24 cellular contexts compared by ENCODE assay signal in the genomic region with DNA sequence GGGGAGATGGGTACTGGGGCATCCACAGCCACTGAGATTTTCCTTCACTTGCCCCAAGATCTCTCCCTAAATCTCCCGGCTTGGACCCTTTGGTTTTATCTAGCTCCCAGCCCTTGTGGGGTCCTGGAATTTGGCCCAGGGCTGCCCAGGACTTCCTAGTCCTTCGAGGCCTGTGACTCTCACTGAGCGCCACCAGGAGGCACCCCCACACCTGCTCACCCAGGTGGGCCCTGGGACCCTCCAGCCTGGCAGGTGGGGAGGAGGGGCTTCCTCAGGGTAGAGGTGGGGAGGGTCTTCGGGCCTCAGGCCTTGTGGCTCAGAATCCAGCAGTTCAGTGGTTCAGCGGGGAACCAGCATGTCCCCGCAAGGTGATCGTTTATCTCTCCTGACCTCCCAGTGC. TPM values are rescaled to one million over a fixed set of nuclear protein-coding genes. Genes with fewer than 3 reads are reported as not detected.
"Had no signal": no experiment of that assay in that cellular context is flagged by ENCODE, and none has a peak within 500 bp of the region (broad histone marks: within the 10 kb centered on the region; RNA-seq: fewer than 3 reads in every experiment).

No MANE protein-coding gene starts in this region.

- H3K4me2 ChIP-seq: smooth muscle cell had no signal

- H3K27ac Mint-ChIP-seq: nephron had no signal

- H3K36me3 Mint-ChIP-seq: naive B cell had no signal

- H3K9me3 ChIP-seq: heart left ventricle had no signal

- ATAC-seq: heart left ventricle, left ventricle myocardium superior, right cardiac atrium had no signal

- H3K27ac ChIP-seq: coronary artery, heart left ventricle had no signal

- H3K4me3 ChIP-seq: coronary artery, heart left ventricle, smooth muscle cell had no signal

- H3K4me3 Mint-ChIP-seq: nephron had no signal

- H3K36me3 ChIP-seq: heart left ventricle had no signal

- DNase-seq: effector CD4-positive, alpha-beta T cell; heart left ventricle; hippocampal formation; left colon; left ventricle myocardium superior; mesendoderm; naive B cell; stimulated activated CD4-positive, alpha-beta T cell treated with anti-CD3 and anti-CD28 coated beads, Interleukin-2, amount 100 ng/mL, for 48 hours; stimulated activated naive CD4-positive, alpha-beta T cell treated with Interleukin-2 at 50 U/mL for 16 hours; trophoblast cell had no signal

- H3K9me3 Mint-ChIP-seq: nephron had no signal

RNA-seq across cellular contexts. Expression of a gene that starts 11.9 kb away (rescaled TPM):
- total RNA-seq: dermis microvascular lymphatic vessel endothelial cell, fibroblast of lung, glomerular endothelial cell, kidney epithelial cell, left colon, lung microvascular endothelial cell, osteocyte, posterior vena cava, smooth muscle cell, urinary bladder had no signal
- polyA plus RNA-seq: esophagus, fibroblast of lung, smooth muscle cell, urinary bladder had no signal

RNA-seq across cellular contexts. Expression of a gene that starts 17.7 kb away (rescaled TPM):
- total RNA-seq: dermis microvascular lymphatic vessel endothelial cell, fibroblast of lung, frontal cortex, glomerular endothelial cell, heart left ventricle, kidney epithelial cell, left colon, left ventricle myocardium superior, lung microvascular endothelial cell, osteocyte, posterior vena cava, smooth muscle cell had no signal
- polyA plus RNA-seq: esophagus, fibroblast of lung, heart left ventricle, smooth muscle cell, urinary bladder had no signal

RNA-seq across cellular contexts. Expression of a gene that starts 20.6 kb away (rescaled TPM):
- total RNA-seq: dermis microvascular lymphatic vessel endothelial cell, fibroblast of lung, glomerular endothelial cell, left colon, lung microvascular endothelial cell, smooth muscle cell had no signal
- polyA plus RNA-seq: fibroblast of lung, smooth muscle cell had no signal

RNA-seq across cellular contexts. Expression of a gene that starts 31.2 kb away (rescaled TPM):
- total RNA-seq: dermis microvascular lymphatic vessel endothelial cell, fibroblast of lung, frontal cortex, glomerular endothelial cell, heart left ventricle, kidney epithelial cell, left colon, left ventricle myocardium superior, lung microvascular endothelial cell, osteocyte, posterior vena cava, right cardiac atrium, smooth muscle cell had no signal
- polyA plus RNA-seq: esophagus, fibroblast of lung, heart left ventricle, right cardiac atrium, smooth muscle cell, urinary bladder had no signal
